Comparison of ENCODE assay signal across 11 cellular contexts in genomic region chr18:46051731-46052461, GRCh38. TPM values are rescaled to one million over a fixed set of nuclear protein-coding genes. Genes with fewer than 3 reads are reported as not detected.
DNase-seq lines count a peak whose midpoint lies in the region; ATAC-seq, FAIRE-seq and TF ChIP-seq lines count a peak whose summit lies in the region.
"Had no signal": no experiment of that assay in that cellular context is flagged by ENCODE, and none has a peak within 500 bp of the region (broad histone marks: within the 10 kb centered on the region; RNA-seq: fewer than 3 reads in every experiment).

No MANE protein-coding gene starts in this region.

- peaks cover 48% of the 10 kb centered on the region for H3K4me1 Mint-ChIP-seq in stimulated activated naive CD8-positive, alpha-beta T cell treated with anti-CD3 and anti-CD28 coated beads, Interleukin-15, amount 100 ng/mL, for 72 hours
- H3K4me1 Mint-ChIP-seq in CD8-positive, alpha-beta T cell (ENCODE audit: low read depth) = peaks cover 40% of the 10 kb centered on the region
- H3K4me1 Mint-ChIP-seq: H9 had no signal

- ATAC-seq in sciatic nerve = peak; percentile 68
- ATAC-seq in stimulated activated naive CD8-positive, alpha-beta T cell treated with anti-CD3 and anti-CD28 coated beads, Interleukin-15, amount 100 ng/mL, for 72 hours = no peak
- no peak for ATAC-seq in CD8-positive, alpha-beta T cell

- no peaks in the 10 kb centered on the region for H3K27me3 ChIP-seq in CD8-positive, alpha-beta T cell (ENCODE audit: insufficient read depth, low read length)

- no peaks in the 10 kb centered on the region for H3K9me3 ChIP-seq in kidney (ENCODE audit: control insufficient read depth in 1 of 2, low read length in 2 of 2)
- H3K9me3 ChIP-seq in CD8-positive, alpha-beta T cell (ENCODE audit: low read length) = no peaks in the 10 kb centered on the region

- in situ Hi-C loops in astrocyte of the spinal cord (cut with HindIII; ENCODE audit: low sequenced_read_pairs) = no loop called here

- H3K4me1 ChIP-seq in kidney (ENCODE audit: control insufficient read depth in 1 of 2, insufficient read depth in 1 of 2, low read depth in 1 of 2, low read length in 2 of 2) = peaks cover 3 to 11% of the 10 kb centered on the region in 2 donors
- H3K4me1 ChIP-seq in CD8-positive, alpha-beta T cell (ENCODE audit: insufficient read depth, low read length) = peaks cover 20% of the 10 kb centered on the region

- no peak overlapping the region for H3K9ac ChIP-seq in kidney (ENCODE audit: low read length in 2 of 2)

- no peak overlapping the region for H3K27ac Mint-ChIP-seq in stimulated activated naive CD8-positive, alpha-beta T cell treated with anti-CD3 and anti-CD28 coated beads, Interleukin-15, amount 100 ng/mL, for 72 hours
- no peak overlapping the region for H3K27ac Mint-ChIP-seq in CD8-positive, alpha-beta T cell
- H3K27ac Mint-ChIP-seq: H9 had no signal

- POLR2A ChIA-PET in CD8-positive, alpha-beta T cell (lab: Charles Lee) = interaction anchor here (0.5 to 1.2 kb wide), 2 partner anchors 10 to 63 kb away, joined by 3 to 4 read pairs; no protein-coding TSS in a partner anchor

- no peaks in the 10 kb centered on the region for H3K9me3 Mint-ChIP-seq in stimulated activated naive CD8-positive, alpha-beta T cell treated with anti-CD3 and anti-CD28 coated beads, Interleukin-15, amount 100 ng/mL, for 72 hours
- H3K9me3 Mint-ChIP-seq in CD8-positive, alpha-beta T cell = no peaks in the 10 kb centered on the region
- H3K9me3 Mint-ChIP-seq: H9 had no signal

- H3K36me3 Mint-ChIP-seq in CD8-positive, alpha-beta T cell = no peaks in the 10 kb centered on the region

- no peak overlapping the region for H3K4me3 Mint-ChIP-seq in stimulated activated naive CD8-positive, alpha-beta T cell treated with anti-CD3 and anti-CD28 coated beads, Interleukin-15, amount 100 ng/mL, for 72 hours
- H3K4me3 Mint-ChIP-seq in CD8-positive, alpha-beta T cell = no peak overlapping the region
- H3K4me3 Mint-ChIP-seq: H9 had no signal

- FAIRE-seq in GM12892 (lab: Jason Lieb, UNC) = peak; percentile 70
- FAIRE-seq in kidney (lab: Jason Lieb, UNC) = no peak

- H3K36me3 ChIP-seq in kidney (ENCODE audit: control insufficient read depth in 1 of 2, insufficient read depth in 2 of 2, low read length in 2 of 2) = no peaks in the 10 kb centered on the region
- H3K36me3 ChIP-seq in CD8-positive, alpha-beta T cell (ENCODE audit: insufficient read depth, low read length) = no peaks in the 10 kb centered on the region

- H3K4me3 ChIP-seq in astrocyte of the spinal cord (ENCODE audit: low read depth, low read length) = no peak overlapping the region
- peak overlapping the region in 1 of 2 donors; percentile 28 for H3K4me3 ChIP-seq in kidney (ENCODE audit: low read length in 2 of 2)
- no peak overlapping the region for H3K4me3 ChIP-seq in CD8-positive, alpha-beta T cell (ENCODE audit: low read depth, low read length)

- DNase-seq in GM12892 (ENCODE audit: insufficient read length) (no peak), astrocyte of the spinal cord (ENCODE audit: low read depth, low spot score) (peak; percentile 50), kidney (no peak), sciatic nerve (ENCODE audit: low spot score) (no peak), superior temporal gyrus (ENCODE audit: extremely low spot score) (no peak), cortex of kidney (lab: John Stamatoyannopoulos, UW) (no peak)
- DNase-seq in stimulated activated naive CD8-positive, alpha-beta T cell treated with anti-CD3 and anti-CD28 coated beads, Interleukin-15, amount 100 ng/mL, for 72 hours = no peak
- DNase-seq in CD8-positive, alpha-beta T cell = no peak
- DNase-seq: DMS153, H9, NCI-H1105 had no signal

- no peaks in the 10 kb centered on the region for H3K27me3 Mint-ChIP-seq in stimulated activated naive CD8-positive, alpha-beta T cell treated with anti-CD3 and anti-CD28 coated beads, Interleukin-15, amount 100 ng/mL, for 72 hours
- no peaks in the 10 kb centered on the region for H3K27me3 Mint-ChIP-seq in CD8-positive, alpha-beta T cell (ENCODE audit: low read depth)

- TF ChIP-seq POLR2A in GM12892 (IDR thresholded peaks at IDR 0.05; ENCODE audit: low read depth, low read length) = no peak

- TF ChIP-seq CTCF in astrocyte of the spinal cord (IDR thresholded peaks at IDR 0.05; ENCODE audit: low read depth, low read length) (no peak), kidney (IDR thresholded peaks at IDR 0.05; ENCODE audit: borderline replicate concordance, extremely low read depth, insufficient read depth) (no peak)
- no peak for TF ChIP-seq CTCF in CD8-positive, alpha-beta T cell (IDR thresholded peaks at IDR 0.05)

- peak overlapping the region; percentile 20 to 61 for H3K27ac ChIP-seq in kidney (ENCODE audit: low read depth in 2 of 2, low read length in 2 of 2)
- no peak overlapping the region for H3K27ac ChIP-seq in CD8-positive, alpha-beta T cell (ENCODE audit: low read depth, low read length)

- intact Hi-C loops in kidney (cut with DNase I) = no loop called here
- intact Hi-C loops in sciatic nerve (cut with DNase I) = no loop called here
- intact Hi-C loops in CD8-positive, alpha-beta T cell (cut with DNase I, micrococcal nuclease) = no loop called here

- CTCF ChIA-PET in CD8-positive, alpha-beta T cell (lab: Charles Lee) = no interaction called here

RNA-seq across cellular contexts. Expression of gene PSTPIP2, which starts 20.2 kb away (rescaled TPM):
- 27.2 TPM for polyA plus RNA-seq in GM12892 (2012; ENCODE audit: missing spikeins)
- total RNA-seq in kidney (11.1 TPM), sciatic nerve (10.0 TPM)
- polyA plus RNA-seq in kidney (ENCODE audit: insufficient read depth, low read depth, low replicate concordance) = 1.3 TPM
- 1 to 10 TPM; 6.4 to 6.6 TPM for total RNA-seq in CD8-positive, alpha-beta T cell

RNA-seq across cellular contexts. Expression of gene ATP5F1A, which starts 46.2 kb away (rescaled TPM):
- 415 TPM for polyA plus RNA-seq in GM12892 (2012; ENCODE audit: missing spikeins)
- total RNA-seq in kidney (417 TPM), sciatic nerve (200 TPM)
- 1,054 TPM for polyA plus RNA-seq in kidney (ENCODE audit: insufficient read depth, low read depth, low replicate concordance)
- 100 to 1,000 TPM; 208 to 212 TPM for total RNA-seq in CD8-positive, alpha-beta T cell

RNA-seq across cellular contexts. Expression of gene HAUS1, which starts 52.3 kb away (rescaled TPM):
- polyA plus RNA-seq in GM12892 (2012; ENCODE audit: missing spikeins) = 74.3 TPM
- total RNA-seq in kidney = 18.6 TPM
- polyA plus RNA-seq in kidney (ENCODE audit: insufficient read depth, low read depth, low replicate concordance) = 22.2 TPM
- 23.8 TPM for total RNA-seq in sciatic nerve
- total RNA-seq in CD8-positive, alpha-beta T cell = 1 to 10 TPM; 6.3 to 8.8 TPM
